Comparison of ENCODE assay signal across 8 cellular contexts in genomic region chr10:3780056-3780765, GRCh38. TPM values are rescaled to one million over a fixed set of nuclear protein-coding genes. Genes with fewer than 3 reads are reported as not detected.
DNase-seq lines count a peak whose midpoint lies in the region; ATAC-seq and TF ChIP-seq lines count a peak whose summit lies in the region.

No MANE protein-coding gene starts in this region.

- no peak overlapping the region for H3K14ac ChIP-seq in neuronal stem cell (ENCODE audit: low read length)

- H3K4me1 Mint-ChIP-seq in activated T-cell treated with anti-CD3 and anti-CD28 coated beads, Interleukin-2, amount 50 U/mL, for 72 hours (ENCODE audit: low read depth), result peaks cover 79% of the 10 kb centered on the region

- no peak overlapping the region for H2BK5ac ChIP-seq in neuronal stem cell (ENCODE audit: low read length)

- H2AFZ ChIP-seq in neuronal stem cell (ENCODE audit: low read length), result no peak overlapping the region

- no peaks in the 10 kb centered on the region for H3K27me3 Mint-ChIP-seq in activated T-cell treated with anti-CD3 and anti-CD28 coated beads, Interleukin-2, amount 50 U/mL, for 72 hours (ENCODE audit: low read depth)

- DNase-seq in activated T-cell treated with anti-CD3 and anti-CD28 coated beads, Interleukin-2, amount 50 U/mL, for 72 hours, result no peak
- peak in 1 of 2 donors; percentile 54 for DNase-seq in foreskin keratinocyte
- DNase-seq in NCI-H2171 (lab: John Stamatoyannopoulos, UW), result no peak
- DNase-seq in neuronal stem cell (ENCODE audit: low spot score), result no peak

- H3K27me3 ChIP-seq in foreskin keratinocyte, result no peaks in the 10 kb centered on the region
- no peaks in the 10 kb centered on the region for H3K27me3 ChIP-seq in skeletal muscle satellite cell (ENCODE audit: control insufficient read depth, insufficient read depth, low read length)
- no peaks in the 10 kb centered on the region for H3K27me3 ChIP-seq in neuronal stem cell (ENCODE audit: control insufficient read depth in 3 of 3, insufficient read depth in 3 of 3, low read depth in 1 of 3, low read length in 3 of 3)

- H3K36me3 Mint-ChIP-seq in activated T-cell treated with anti-CD3 and anti-CD28 coated beads, Interleukin-2, amount 50 U/mL, for 72 hours (ENCODE audit: insufficient read depth in 2 of 2), result peaks cover 60 to 86% of the 10 kb centered on the region in 2 donors

- no peak overlapping the region for H3K4ac ChIP-seq in neuronal stem cell (ENCODE audit: low read length)

- no peak for TF ChIP-seq CTCF in foreskin keratinocyte (conservative IDR thresholded peaks at IDR 0.05)

- peak overlapping the region; percentile 98 for H3K9ac ChIP-seq in skeletal muscle satellite cell (ENCODE audit: low read depth, low read length)
- no peak overlapping the region for H3K9ac ChIP-seq in neuronal stem cell (ENCODE audit: low read depth, low read length, poor library complexity)

- TF ChIP-seq POLR2A in GM18505 (IDR thresholded peaks at IDR 0.05; ENCODE audit: borderline replicate concordance, extremely low read depth, insufficient read depth, insufficient read length), result peak; percentile 52

- H3K4me3 ChIP-seq in skeletal muscle satellite cell (ENCODE audit: low read length) (peak overlapping the region; percentile 80), neuronal stem cell (ENCODE audit: low read length in 2 of 2) (no peak overlapping the region)

- peaks cover 21% of the 10 kb centered on the region for H3K4me1 ChIP-seq in foreskin keratinocyte
- peaks cover 50% of the 10 kb centered on the region for H3K4me1 ChIP-seq in skeletal muscle satellite cell (ENCODE audit: control insufficient read depth, insufficient read depth, low read length)
- H3K4me1 ChIP-seq in neuronal stem cell (ENCODE audit: control insufficient read depth in 2 of 2, insufficient read depth in 1 of 2, low read depth in 1 of 2, low read length in 2 of 2), result peaks cover 6 to 10% of the 10 kb centered on the region in 2 donors

- no peak overlapping the region for H4K91ac ChIP-seq in neuronal stem cell (ENCODE audit: low read depth, low read length, poor library complexity)

- no peaks in the 10 kb centered on the region for H3K9me3 Mint-ChIP-seq in activated T-cell treated with anti-CD3 and anti-CD28 coated beads, Interleukin-2, amount 50 U/mL, for 72 hours

- H3K79me1 ChIP-seq in neuronal stem cell (ENCODE audit: low read depth, low read length), result peaks cover 9% of the 10 kb centered on the region

- H3K4me2 ChIP-seq in skeletal muscle satellite cell (ENCODE audit: low read length) (peak overlapping the region; percentile 87), neuronal stem cell (ENCODE audit: insufficient read depth, low read length, poor library complexity, severe bottlenecking) (no peak overlapping the region)

- H3K36me3 ChIP-seq in skeletal muscle satellite cell (ENCODE audit: insufficient read depth, low read length) (peaks cover 93% of the 10 kb centered on the region), neuronal stem cell (replicated peaks in 1 of 2; ENCODE audit: control insufficient read depth in 2 of 2, insufficient read depth in 2 of 2, low read length in 2 of 2) (peaks cover 31 to 72% of the 10 kb centered on the region in 2 donors)

- H2BK120ac ChIP-seq in neuronal stem cell (ENCODE audit: low read depth, low read length), result no peak overlapping the region

- H3K27ac ChIP-seq in foreskin keratinocyte (peak overlapping the region; percentile 99), neuronal stem cell (replicated peaks; ENCODE audit: low read length) (no peak overlapping the region)

- H3K27ac Mint-ChIP-seq in activated T-cell treated with anti-CD3 and anti-CD28 coated beads, Interleukin-2, amount 50 U/mL, for 72 hours, result peak overlapping the region; percentile 100

- H3K9me3 ChIP-seq in skeletal muscle satellite cell (replicated peaks; ENCODE audit: low read length) (no peaks in the 10 kb centered on the region), neuronal stem cell (replicated peaks in 1 of 2; ENCODE audit: control insufficient read depth in 2 of 2, insufficient read depth in 1 of 2, low read depth in 1 of 2, low read length in 2 of 2) (peaks cover 0 to 8% of the 10 kb centered on the region in 2 donors)

- WGBS in neuronal stem cell (ENCODE audit: extremely low coverage in 2 of 2, insufficient read length in 2 of 2, insufficient replicate concordance in 1 of 2), 2 donors, result no CpG with 5 or more reads among the region's 17 CpGs

- ATAC-seq in GM18505 (IDR thresholded peaks at IDR 0.05; ENCODE audit: unreplicated experiment), result no peak
- no peak for ATAC-seq in activated T-cell treated with anti-CD3 and anti-CD28 coated beads, Interleukin-2, amount 50 U/mL, for 72 hours (replicated peaks in 1 of 2)
- ATAC-seq in foreskin keratinocyte, result no peak
- no peak for ATAC-seq in HG02798 (IDR thresholded peaks at IDR 0.05; ENCODE audit: poor library complexity, unreplicated experiment)
- ATAC-seq in GM21526 (IDR thresholded peaks at IDR 0.05; ENCODE audit: low FRiP score, unreplicated experiment), result no peak

- no peak overlapping the region for H3K23ac ChIP-seq in neuronal stem cell (ENCODE audit: low read depth, low read length, poor library complexity)

- no peak overlapping the region for H2BK12ac ChIP-seq in neuronal stem cell (ENCODE audit: low read length)

- H2BK15ac ChIP-seq in neuronal stem cell (ENCODE audit: low read length), result no peak overlapping the region

- H2AK5ac ChIP-seq in neuronal stem cell (ENCODE audit: low read depth, low read length), result no peak overlapping the region

- H4K8ac ChIP-seq in neuronal stem cell (ENCODE audit: low read depth, low read length), result no peak overlapping the region

- no peak overlapping the region for H3K18ac ChIP-seq in neuronal stem cell (ENCODE audit: low read length)

- peak overlapping the region; percentile 92 to 97 for H3K4me3 Mint-ChIP-seq in activated T-cell treated with anti-CD3 and anti-CD28 coated beads, Interleukin-2, amount 50 U/mL, for 72 hours

RNA-seq across cellular contexts. Expression of gene KLF6, which starts 4.8 kb away (rescaled TPM):
- 100 to 1,000 TPM; 184 to 240 TPM for total RNA-seq in activated T-cell treated with anti-CD3 and anti-CD28 coated beads, Interleukin-2, amount 50 U/mL, for 72 hours
- total RNA-seq in foreskin keratinocyte, result 133 and 156 TPM in 2 replicates
- 42.0 and 42.5 TPM in 2 replicates for polyA plus RNA-seq in foreskin keratinocyte
- total RNA-seq in skeletal muscle satellite cell (2012; rRNA removed), result 40.1 and 64.7 TPM in 2 replicates
- polyA plus RNA-seq in neuronal stem cell (2013, experiment 1 of 2), result 12.9 TPM
- polyA plus RNA-seq in neuronal stem cell (2013, experiment 2 of 2), result 13.2 TPM
